In the genomic region with DNA sequence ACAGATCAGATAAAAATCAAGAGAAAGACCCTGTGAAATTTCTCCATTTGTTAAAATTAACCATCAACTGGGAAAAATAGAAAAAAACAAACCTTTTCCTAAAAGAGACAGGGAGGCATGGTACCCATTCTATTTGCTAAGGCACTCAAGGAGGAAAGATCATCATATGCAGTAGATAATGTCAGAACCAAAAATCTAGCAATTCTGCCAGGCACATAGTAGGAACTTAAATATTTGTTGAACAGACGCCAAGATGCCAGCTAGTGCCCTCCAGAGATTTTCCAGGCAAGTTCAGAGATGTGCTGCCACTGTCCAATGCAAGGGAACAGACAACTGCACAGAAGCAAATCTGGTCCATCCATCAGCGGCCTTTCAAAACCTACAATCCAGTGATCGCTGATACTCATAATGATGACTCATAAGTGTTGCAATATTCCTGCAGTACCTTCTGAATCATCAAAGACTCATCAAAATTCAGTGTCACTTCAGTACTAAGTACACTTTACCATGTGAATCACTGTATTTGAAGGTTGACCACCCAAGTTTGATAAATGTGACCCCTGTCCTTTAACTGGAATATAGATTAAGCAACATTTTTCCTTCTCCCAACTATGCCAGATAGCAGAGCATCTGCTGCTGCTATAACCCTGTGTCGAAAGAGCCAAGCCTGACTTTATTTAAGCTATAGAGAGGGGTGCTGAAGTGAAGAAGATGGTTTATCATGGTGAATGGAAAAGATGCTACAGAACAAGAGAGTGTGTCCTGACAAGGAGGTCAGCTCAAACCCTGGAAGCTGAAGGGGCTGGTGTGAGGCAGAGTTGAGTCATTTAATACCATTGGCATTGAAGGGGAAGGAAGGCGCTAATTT, we compare ENCODE assay signal across 1 cellular context.
A peak's percentile ranks its signal among the peaks of the same experiment; 100 is the strongest.
TF ChIP-seq lines count a peak whose summit lies in the region.

No MANE protein-coding gene starts in this region.

TF ChIP-seq in A549, 52 proteins besides CTCF, POLR2A, EP300 and RAD21 (continued from another document):
- TF ChIP-seq, protein P1, sequence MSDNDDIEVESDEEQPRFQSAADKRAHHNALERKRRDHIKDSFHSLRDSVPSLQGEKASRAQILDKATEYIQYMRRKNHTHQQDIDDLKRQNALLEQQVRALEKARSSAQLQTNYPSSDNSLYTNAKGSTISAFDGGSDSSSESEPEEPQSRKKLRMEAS (IDR thresholded peaks at IDR 0.05), result peak; percentile 88
- TF ChIP-seq JUN (IDR thresholded peaks at IDR 0.05), result peak; percentile 98 to 99
- no peak for TF ChIP-seq ZFP36 (IDR thresholded peaks at IDR 0.05; ENCODE audit: borderline replicate concordance, partially characterized antibody)
- TF ChIP-seq GATA3 (IDR thresholded peaks at IDR 0.05; ENCODE audit: borderline replicate concordance), result peak; percentile 96
- TF ChIP-seq ZNF302 (CRISPR knock-in tag; IDR thresholded peaks at IDR 0.05), result no peak
- TF ChIP-seq SMC3 (IDR thresholded peaks at IDR 0.05), result 0 out of 3 replicates have a peak, but pooled peaks have one; percentile 19
- peak; percentile 100 for TF ChIP-seq JUNB (IDR thresholded peaks at IDR 0.05)
- peak; percentile 91 for TF ChIP-seq HOXB5 (CRISPR knock-in tag; IDR thresholded peaks at IDR 0.05)
- no peak for TF ChIP-seq CHD2 (IDR thresholded peaks at IDR 0.05; ENCODE audit: low read length, partially characterized antibody)
- peak; percentile 74; the same call in 1 of the 2 replicates for TF ChIP-seq PBX3 (IDR thresholded peaks at IDR 0.05)
- peak; percentile 39; the same call in 1 of the 2 replicates for TF ChIP-seq FOXS1 (CRISPR knock-in tag; IDR thresholded peaks at IDR 0.05)
- TF ChIP-seq ESRRA (IDR thresholded peaks at IDR 0.05; ENCODE audit: borderline replicate concordance, low read length), result peak; percentile 28; the same call in 1 of the 2 replicates
- 0 out of 2 replicates have a peak, but pooled peaks have one; percentile 66 for TF ChIP-seq HOXB13 (CRISPR knock-in tag; IDR thresholded peaks at IDR 0.05; ENCODE audit: low read depth)
- peak; percentile 98 for TF ChIP-seq HES2 (IDR thresholded peaks at IDR 0.05)
- peak; percentile 99 to 100 for TF ChIP-seq CEBPB (IDR thresholded peaks at IDR 0.05)
